12 cellular contexts compared by ENCODE assay signal in genomic region chr4:76611611-76612010, GRCh38.
A peak's percentile ranks its signal among the peaks of the same experiment; 100 is the strongest.
DNase-seq lines count a peak whose midpoint lies in the region; ATAC-seq and TF ChIP-seq lines count a peak whose summit lies in the region.
"Had no signal": no experiment of that assay in that cellular context is flagged by ENCODE, and none has a peak within 500 bp of the region (broad histone marks: within the 10 kb centered on the region; RNA-seq: fewer than 3 reads in every experiment).

No MANE protein-coding gene starts in this region.

- H3K23ac ChIP-seq in neuronal stem cell (ENCODE audit: low read depth, low read length, poor library complexity) = no peak overlapping the region

- no peaks in the 10 kb centered on the region for H3K9me3 ChIP-seq in ascending aorta
- no peaks in the 10 kb centered on the region for H3K9me3 ChIP-seq in neuronal stem cell (replicated peaks in 1 of 2; ENCODE audit: control insufficient read depth in 2 of 2, insufficient read depth in 1 of 2, low read depth in 1 of 2, low read length in 2 of 2)

- H3K4ac ChIP-seq in neuronal stem cell (ENCODE audit: low read length) = no peak overlapping the region

- no peak overlapping the region for H2BK5ac ChIP-seq in neuronal stem cell (ENCODE audit: low read length)

- DNase-seq in ACHN (peak; percentile 38), ascending aorta (ENCODE audit: low spot score in 2 of 2) (peak in 1 of 2 donors; percentile 83), left cardiac atrium (peak; percentile 43), osteocyte (ENCODE audit: extremely low spot score, unreplicated experiment) (no peak), neuronal stem cell (ENCODE audit: low spot score) (no peak), T-helper 2 cell (no peak)
- DNase-seq in effector CD8-positive, alpha-beta T cell (lab: John Stamatoyannopoulos, UW) = no peak
- DNase-seq in activated CD4-positive, alpha-beta T cell treated with anti-CD3 and anti-CD28 coated beads for 48 hours = no peak
- DNase-seq: activated T-cell treated with anti-CD3 and anti-CD28 coated beads for 4 hours; foreskin melanocyte; NCI-H2081; stimulated activated CD4-positive, alpha-beta T cell treated with anti-CD3 and anti-CD28 coated beads, Interleukin-4, amount 100 ng/mL, for 4 hours had no signal

- no peaks in the 10 kb centered on the region for H3K36me3 ChIP-seq in ascending aorta
- H3K36me3 ChIP-seq in neuronal stem cell (replicated peaks in 1 of 2; ENCODE audit: control insufficient read depth in 2 of 2, insufficient read depth in 2 of 2, low read length in 2 of 2) = peaks cover 0 to 32% of the 10 kb centered on the region in 2 donors

- H4K8ac ChIP-seq in neuronal stem cell (ENCODE audit: low read depth, low read length) = no peak overlapping the region

- H2AFZ ChIP-seq in neuronal stem cell (ENCODE audit: low read length) = no peak overlapping the region

- H3K4me1 Mint-ChIP-seq in osteocyte (ENCODE audit: unreplicated experiment) = peaks cover 46% of the 10 kb centered on the region

- H3K18ac ChIP-seq in neuronal stem cell (ENCODE audit: low read length) = no peak overlapping the region

- no peaks in the 10 kb centered on the region for H3K36me3 Mint-ChIP-seq in osteocyte (ENCODE audit: unreplicated experiment)

- TF ChIP-seq CTCF in ascending aorta (IDR thresholded peaks at IDR 0.05) = no peak
- no peak for TF ChIP-seq CTCF in osteocyte (IDR thresholded peaks at IDR 0.05)

- no peak overlapping the region for H2AK5ac ChIP-seq in neuronal stem cell (ENCODE audit: low read depth, low read length)

- no peak overlapping the region for H3K4me2 ChIP-seq in neuronal stem cell (ENCODE audit: insufficient read depth, low read length, poor library complexity, severe bottlenecking)

- peak; percentile 42 to 76 for ATAC-seq in left cardiac atrium

- H2BK15ac ChIP-seq in neuronal stem cell (ENCODE audit: low read length) = no peak overlapping the region

- H3K9me3 Mint-ChIP-seq in osteocyte (ENCODE audit: unreplicated experiment) = no peaks in the 10 kb centered on the region

- H3K4me3 ChIP-seq in ascending aorta (peak overlapping the region; percentile 28 to 41), neuronal stem cell (ENCODE audit: low read length in 2 of 2) (no peak overlapping the region)

- intact Hi-C loops in ascending aorta (cut with DNase I) (loop anchor here (2.0 to 10.0 kb wide), 5 partner anchors 21 to 333 kb away; partner anchors contain the start of gene SEPTIN11), left cardiac atrium (cut with DNase I) (no loop called here)

- no peak overlapping the region for H3K9ac ChIP-seq in neuronal stem cell (ENCODE audit: low read depth, low read length, poor library complexity)

- no peak overlapping the region for H2BK12ac ChIP-seq in neuronal stem cell (ENCODE audit: low read length)

- H3K79me1 ChIP-seq in neuronal stem cell (ENCODE audit: low read depth, low read length) = peaks cover 2% of the 10 kb centered on the region

- peak overlapping the region; percentile 78 to 85 for H3K27ac ChIP-seq in ascending aorta
- no peak overlapping the region for H3K27ac ChIP-seq in neuronal stem cell (replicated peaks; ENCODE audit: low read length)

- H3K14ac ChIP-seq in neuronal stem cell (ENCODE audit: low read length) = no peak overlapping the region

- H3K4me1 ChIP-seq in ascending aorta = peaks cover 15 to 64% of the 10 kb centered on the region in 2 donors
- peaks cover 18 to 21% of the 10 kb centered on the region in 2 donors for H3K4me1 ChIP-seq in neuronal stem cell (ENCODE audit: control insufficient read depth in 2 of 2, insufficient read depth in 1 of 2, low read depth in 1 of 2, low read length in 2 of 2)

- no peak overlapping the region for H2BK120ac ChIP-seq in neuronal stem cell (ENCODE audit: low read depth, low read length)

- no peaks in the 10 kb centered on the region for H3K27me3 Mint-ChIP-seq in osteocyte (ENCODE audit: unreplicated experiment)

- peak overlapping the region; percentile 30 for H3K4me3 Mint-ChIP-seq in osteocyte (ENCODE audit: unreplicated experiment)

- H4K91ac ChIP-seq in neuronal stem cell (ENCODE audit: low read depth, low read length, poor library complexity) = no peak overlapping the region

- in situ Hi-C loops in ACHN (cut with HindIII; ENCODE audit: low pct_ligation_motif_present, low pct_unique_long_range_greater_than_20kb, low sequenced_read_pairs) = no loop called here

- no CpG with 5 or more reads among the region's 5 CpGs for WGBS in neuronal stem cell (ENCODE audit: extremely low coverage in 2 of 2, insufficient read length in 2 of 2, insufficient replicate concordance in 1 of 2), 2 donors

- H3K27ac Mint-ChIP-seq in osteocyte (ENCODE audit: unreplicated experiment) = peak overlapping the region; percentile 77

- H3K27me3 ChIP-seq in ascending aorta (no peaks in the 10 kb centered on the region), neuronal stem cell (ENCODE audit: control insufficient read depth in 3 of 3, insufficient read depth in 3 of 3, low read depth in 1 of 3, low read length in 3 of 3) (no peaks in the 10 kb centered on the region)

Comparison
In these comparisons a context has a peak if more than half of its experiments do, and no peak if none do; other contexts are left out.
1. DNase-seq: peak in ACHN (single experiment) and left cardiac atrium (single experiment); none in osteocyte (single experiment), neuronal stem cell (single experiment), effector CD8-positive, alpha-beta T cell (single experiment), activated CD4-positive, alpha-beta T cell treated with anti-CD3 and anti-CD28 coated beads for 48 hours (single experiment) and T-helper 2 cell (0 of 5).
2. H3K4me3 ChIP-seq: peak in ascending aorta (2 of 2); none in neuronal stem cell (0 of 2).